In genomic region chr11:64449381-64450167, GRCh38 we compare ENCODE assay signal across 8 cellular contexts.
DNase-seq lines count a peak whose midpoint lies in the region; ATAC-seq and TF ChIP-seq lines count a peak whose summit lies in the region.

No MANE protein-coding gene starts in this region.

- H3K4me1 ChIP-seq in Caco-2 (peaks cover 17% of the 10 kb centered on the region), HEK293 (ENCODE audit: control insufficient read depth, insufficient read depth, low read length) (peaks cover 3% of the 10 kb centered on the region; the same call in 1 of the 2 replicates)

- no peak overlapping the region for H3K27ac ChIP-seq in HEK293 (ENCODE audit: extremely low read depth, low read depth, low read length)

- no peaks in the 10 kb centered on the region for H3K27me3 Mint-ChIP-seq in Caco-2 (ENCODE audit: insufficient read depth, unreplicated experiment)

- DNase-seq in Caco-2 (peak; percentile 90), NCI-H226 (peak; percentile 61), choroid plexus epithelial cell (ENCODE audit: low read depth) (peak; percentile 66), left colon (peak; percentile 63 to 78)
- DNase-seq in activated CD4-positive, alpha-beta T cell treated with anti-CD3 and anti-CD28 coated beads for 24 hours (ENCODE audit: low read depth in 2 of 2) = peak; percentile 64 to 66
- DNase-seq in stimulated activated CD4-positive, alpha-beta T cell treated with anti-CD3 and anti-CD28 coated beads, Interleukin-2, amount 100 ng/mL, for 24 hours = peak; percentile 77 to 78

- H3K36me3 ChIP-seq in Caco-2 (ENCODE audit: control insufficient read depth, insufficient read depth, low read length) (no peaks in the 10 kb centered on the region), HEK293 (ENCODE audit: control insufficient read depth in 2 of 2, insufficient read depth in 1 of 2, low read length in 2 of 2) (no peaks in the 10 kb centered on the region)

- peaks cover 20% of the 10 kb centered on the region for H3K4me1 Mint-ChIP-seq in Caco-2 (ENCODE audit: low read depth, unreplicated experiment)

- H3K27ac Mint-ChIP-seq in Caco-2 (ENCODE audit: unreplicated experiment) = peak overlapping the region; percentile 67

- no TSS peak for BruUV-seq in Caco-2 (replicated peaks; lab: Mats Ljungman, UMichigan)

- H3K4me3 Mint-ChIP-seq in Caco-2 (ENCODE audit: unreplicated experiment) = peak overlapping the region; percentile 89

- peak; percentile 92 for ATAC-seq in left colon
- ATAC-seq in HG02763 (IDR thresholded peaks at IDR 0.05; ENCODE audit: unreplicated experiment) = no peak

- intact Hi-C loops in Caco-2 (cut with micrococcal nuclease; ENCODE audit: unreplicated experiment) (loop anchor here (1.0 to 5.0 kb wide), 6 partner anchors 43 to 204 kb away; partner anchors contain the start of genes RPS6KA4 and TRMT112), left colon (cut with DNase I, micrococcal nuclease) (loop anchor here in 1 of 2 donors (10.0 kb wide), 1 partner anchor 205 kb away; no protein-coding TSS in a partner anchor)

- POLR2A ChIA-PET in Caco-2 (lab: Charles Lee) (interaction anchor here (0.7 to 1.8 kb wide), 3 partner anchors 19 to 132 kb away, joined by 4 to 5 read pairs (median 4); partner anchors contain the start of gene PRDX5), HEK293 (lab: Yijun Ruan, JAX) (interaction anchor here (1.2 to 1.6 kb wide), 7 partner anchors 90 to 329 kb away, joined by 3 to 4 read pairs (median 3); partner anchors contain the start of gene PRDX5)

- peaks cover 14% of the 10 kb centered on the region for H3K36me3 Mint-ChIP-seq in Caco-2 (ENCODE audit: insufficient read depth, unreplicated experiment)

- H3K4me3 ChIP-seq in Caco-2 (ENCODE audit: low read depth, low read length) (peak overlapping the region; percentile 53), HEK293 (ENCODE audit: low read depth, low read length) (peak overlapping the region; percentile 33), choroid plexus epithelial cell (ENCODE audit: low read depth, low read length) (no peak overlapping the region)

- H3K27me3 ChIP-seq in Caco-2 (replicated peaks; ENCODE audit: control insufficient read depth, insufficient read depth, low read length) = no peaks in the 10 kb centered on the region; the same call in 1 of the 2 replicates

- TF ChIP-seq CTCF in Caco-2 (IDR thresholded peaks at IDR 0.05; ENCODE audit: insufficient read depth in 1 of 2, low read depth in 1 of 2, low read length in 1 of 2, severe bottlenecking in 1 of 2, unreplicated experiment in 1 of 2) (peak; percentile 86 to 96), HEK293 (tag by site-specific recombination; IDR thresholded peaks at IDR 0.05) (peak; percentile 88), choroid plexus epithelial cell (conservative IDR thresholded peaks at IDR 0.05; ENCODE audit: low read depth, low read length) (peak; percentile 90)

- CTCF ChIA-PET in Caco-2 (lab: Charles Lee) = interaction anchor here (0.5 to 3.0 kb wide), 32 partner anchors 9 to 1720 kb away, joined by 3 to 51 read pairs (median 4); partner anchors contain the start of genes PRDX5, RCOR2, SF1 and TRMT112
- CTCF ChIA-PET in HEK293 (lab: Yijun Ruan, JAX) = interaction anchor here (0.5 to 4.4 kb wide), 72 partner anchors 9 to 1696 kb away, joined by 3 to 81 read pairs (median 4); partner anchors contain the start of genes PRDX5 and RPS6KA4

- no peaks in the 10 kb centered on the region for H3K9me3 Mint-ChIP-seq in Caco-2 (ENCODE audit: unreplicated experiment)

- H3K9me3 ChIP-seq in Caco-2 (no peaks in the 10 kb centered on the region), HEK293 (ENCODE audit: control insufficient read depth, insufficient read depth, low read depth, low read length) (no peaks in the 10 kb centered on the region)

TF ChIP-seq in HEK293, 187 proteins besides CTCF, POLR2A, EP300 and RAD21 (continues in another document):
- TF ChIP-seq MZF1 (tag by site-specific recombination; IDR thresholded peaks at IDR 0.05; ENCODE audit: borderline replicate concordance) = no peak
- TF ChIP-seq ZNF335 (tag by site-specific recombination; conservative IDR thresholded peaks at IDR 0.05) = 0 out of 2 replicates have a peak, but pooled peaks have one; percentile 14
- no peak for TF ChIP-seq TCF7L2 (IDR thresholded peaks at IDR 0.05; ENCODE audit: borderline replicate concordance, low read depth, low read length)
- TF ChIP-seq ZNF785 (tag by site-specific recombination; IDR thresholded peaks at IDR 0.05) = no peak
- TF ChIP-seq REST (tag by site-specific recombination; IDR thresholded peaks at IDR 0.05) = no peak
- TF ChIP-seq ZNF366 (tag by site-specific recombination; conservative IDR thresholded peaks at IDR 0.05) = no peak
- TF ChIP-seq ZBTB20 (tag by site-specific recombination; IDR thresholded peaks at IDR 0.05) = 0 out of 2 replicates have a peak, but pooled peaks have one; percentile 22
- no peak for TF ChIP-seq EGR2 (tag by site-specific recombination; IDR thresholded peaks at IDR 0.05; ENCODE audit: low read depth)
- no peak for TF ChIP-seq GFI1B (tag by site-specific recombination; IDR thresholded peaks at IDR 0.05)
- no peak for TF ChIP-seq ZNF114 (tag by site-specific recombination; IDR thresholded peaks at IDR 0.05)
- TF ChIP-seq ZNF548 (tag by site-specific recombination; IDR thresholded peaks at IDR 0.05) = no peak
- TF ChIP-seq ZNF777 (tag by site-specific recombination; IDR thresholded peaks at IDR 0.05; ENCODE audit: borderline replicate concordance) = peak; percentile 2; the same call in 1 of the 2 replicates
- TF ChIP-seq ZNF626 (tag by site-specific recombination; IDR thresholded peaks at IDR 0.05) = no peak
- no peak for TF ChIP-seq ZNF394 (tag by site-specific recombination; IDR thresholded peaks at IDR 0.05; ENCODE audit: borderline replicate concordance)
- TF ChIP-seq ZNF155 (tag by site-specific recombination; IDR thresholded peaks at IDR 0.05) = no peak
- TF ChIP-seq MEIS1 (CRISPR knock-in tag; IDR thresholded peaks at IDR 0.05; ENCODE audit: borderline replicate concordance) = no peak
- TF ChIP-seq ZBTB48 (tag by site-specific recombination; IDR thresholded peaks at IDR 0.05) = 0 out of 2 replicates have a peak, but pooled peaks have one; percentile 14
- no peak for TF ChIP-seq ZNF529 (tag by site-specific recombination; IDR thresholded peaks at IDR 0.05; ENCODE audit: insufficient replicate concordance)
- TF ChIP-seq ZNF600 (tag by site-specific recombination; IDR thresholded peaks at IDR 0.05) = peak; percentile 8; the same call in 1 of the 2 replicates
- no peak for TF ChIP-seq ZNF184 (tag by site-specific recombination; IDR thresholded peaks at IDR 0.05)
- TF ChIP-seq ZNF560 (tag by site-specific recombination; IDR thresholded peaks at IDR 0.05; ENCODE audit: borderline replicate concordance) = no peak
- no peak for TF ChIP-seq ZNF660 (tag by site-specific recombination; IDR thresholded peaks at IDR 0.05)
- TF ChIP-seq ZNF239 (tag by site-specific recombination; IDR thresholded peaks at IDR 0.05) = no peak
- TF ChIP-seq GLIS1 (tag by site-specific recombination; IDR thresholded peaks at IDR 0.05) = peak; percentile 55
- no peak for TF ChIP-seq PRDM1 (tag by site-specific recombination; IDR thresholded peaks at IDR 0.05)
- peak; percentile 77 for TF ChIP-seq KLF9 (tag by site-specific recombination; IDR thresholded peaks at IDR 0.05; ENCODE audit: low read depth)
- no peak for TF ChIP-seq ZFP69B (tag by site-specific recombination; IDR thresholded peaks at IDR 0.05)
- TF ChIP-seq ZNF513 (tag by site-specific recombination; IDR thresholded peaks at IDR 0.05) = no peak
- TF ChIP-seq GLI4 (tag by site-specific recombination; IDR thresholded peaks at IDR 0.05) = no peak
- TF ChIP-seq HOXC10 (CRISPR knock-in tag; IDR thresholded peaks at IDR 0.05) = no peak
